Comparison of ENCODE assay signal across 8 cellular contexts in genomic region chr1:150464422-150464826, GRCh38. TPM values are rescaled to one million over a fixed set of nuclear protein-coding genes. Genes with fewer than 3 reads are reported as not detected.
DNase-seq lines count a peak whose midpoint lies in the region; ATAC-seq and TF ChIP-seq lines count a peak whose summit lies in the region.

No MANE protein-coding gene starts in this region.

- DNase-seq in COR-L47 (lab: John Stamatoyannopoulos, UW) (peak; percentile 54), IMR-90 (peak; percentile 63), PC-3 (peak; percentile 79), activated T-cell treated with anti-CD3 and anti-CD28 coated beads for 48 hours (ENCODE audit: low read depth) (peak; percentile 54), fibroblast of gingiva (ENCODE audit: low read depth) (peak; percentile 31), neuronal stem cell (ENCODE audit: low spot score) (peak; percentile 39), suprapubic skin (ENCODE audit: low spot score in 2 of 2) (no peak)

- H2BK120ac ChIP-seq in IMR-90 (ENCODE audit: low read depth, low read length) = no peak overlapping the region
- H2BK120ac ChIP-seq in neuronal stem cell (ENCODE audit: low read depth, low read length) = no peak overlapping the region

- H3K27me3 ChIP-seq in IMR-90 (ENCODE audit: control insufficient read depth, insufficient read depth, low read length) = no peaks in the 10 kb centered on the region
- no peaks in the 10 kb centered on the region for H3K27me3 ChIP-seq in PC-3 (ENCODE audit: low read length)
- no peaks in the 10 kb centered on the region for H3K27me3 ChIP-seq in neuronal stem cell (ENCODE audit: control insufficient read depth in 3 of 3, insufficient read depth in 3 of 3, low read depth in 1 of 3, low read length in 3 of 3)
- no peaks in the 10 kb centered on the region for H3K27me3 ChIP-seq in suprapubic skin

- H3K4me2 ChIP-seq in IMR-90 (ENCODE audit: low read depth, low read length) (no peak overlapping the region), PC-3 (ENCODE audit: low read length) (no peak overlapping the region), neuronal stem cell (ENCODE audit: insufficient read depth, low read length, poor library complexity, severe bottlenecking) (no peak overlapping the region)

- no peak overlapping the region for H3K14ac ChIP-seq in IMR-90 (replicated peaks; ENCODE audit: low read depth, low read length)
- H3K14ac ChIP-seq in neuronal stem cell (ENCODE audit: low read length) = no peak overlapping the region

- TF ChIP-seq RAD21 in IMR-90 (IDR thresholded peaks at IDR 0.05; ENCODE audit: low read length) = peak; percentile 81

- H2AK5ac ChIP-seq in IMR-90 (ENCODE audit: low read depth, low read length) (no peak overlapping the region), neuronal stem cell (ENCODE audit: low read depth, low read length) (no peak overlapping the region)

- H3K18ac ChIP-seq in IMR-90 (ENCODE audit: low read depth, low read length) = no peak overlapping the region
- no peak overlapping the region for H3K18ac ChIP-seq in neuronal stem cell (ENCODE audit: low read length)

- intact Hi-C loops in IMR-90 (cut with micrococcal nuclease) (loop anchor here (1.0 to 2.0 kb wide), 2 partner anchors 68 to 84 kb away; partner anchors contain the start of gene ADAMTSL4), PC-3 (cut with micrococcal nuclease) (loop anchor here (1.0 to 10.0 kb wide), 3 partner anchors 68 to 210 kb away; partner anchors contain the start of genes ADAMTSL4 and CA14)

- no peak for TF ChIP-seq EP300 in suprapubic skin (IDR thresholded peaks at IDR 0.05)

- H3K36me3 ChIP-seq in IMR-90 (ENCODE audit: control insufficient read depth, insufficient read depth, low read length) (peaks cover 18% of the 10 kb centered on the region), PC-3 (ENCODE audit: low read depth, low read length) (peaks cover 14% of the 10 kb centered on the region; the same call in 1 of the 2 replicates), neuronal stem cell (replicated peaks in 1 of 2; ENCODE audit: control insufficient read depth in 2 of 2, insufficient read depth in 2 of 2, low read length in 2 of 2) (peaks cover 12 to 92% of the 10 kb centered on the region in 2 donors), suprapubic skin (peaks cover 53% of the 10 kb centered on the region)

- dilution Hi-C loops in IMR-90 (cut with HindIII; ENCODE audit: low sequenced_read_pairs, unreplicated experiment) = no loop called here

- WGBS in IMR-90 (ENCODE audit: extremely low coverage in 2 of 2, insufficient read length in 1 of 2), 2 experiments = no CpG with 5 or more reads among the region's 4 CpGs
- no CpG with 5 or more reads among the region's 4 CpGs for WGBS in neuronal stem cell (ENCODE audit: extremely low coverage in 2 of 2, insufficient read length in 2 of 2, insufficient replicate concordance in 1 of 2), 2 donors
- WGBS in suprapubic skin = 42% methylated on average over 4 of the region's 4 CpGs

- CTCF ChIA-PET in IMR-90 (lab: Yijun Ruan, JAX) (no interaction called here), PC-3 (lab: Charles Lee) (interaction anchor here (0.6 kb wide), 1 partner anchor 35 kb away, joined by 3 read pairs; no protein-coding TSS in a partner anchor)

- peak; percentile 74 for TF ChIP-seq CTCF in IMR-90 (conservative IDR thresholded peaks at IDR 0.05; ENCODE audit: low read depth, low read length)
- TF ChIP-seq CTCF in PC-3 (conservative IDR thresholded peaks at IDR 0.05; ENCODE audit: low read depth, low read length) = peak; percentile 83
- peak; percentile 45 to 73 for TF ChIP-seq CTCF in suprapubic skin (IDR thresholded peaks at IDR 0.05)

- ATAC-seq in IMR-90 (ENCODE audit: low read depth) (peak; percentile 77), PC-3 (peak; percentile 66), HG03095 (IDR thresholded peaks at IDR 0.05; ENCODE audit: unreplicated experiment) (no peak)

- no peaks in the 10 kb centered on the region for H3K9me1 ChIP-seq in IMR-90 (ENCODE audit: insufficient read depth, low read length)

- no peak overlapping the region for H2BK12ac ChIP-seq in neuronal stem cell (ENCODE audit: low read length)

- H3K4me1 ChIP-seq in IMR-90 (ENCODE audit: control insufficient read depth, insufficient read depth, low read length) (no peaks in the 10 kb centered on the region), PC-3 (ENCODE audit: insufficient read depth, low read length) (no peaks in the 10 kb centered on the region), neuronal stem cell (ENCODE audit: control insufficient read depth in 2 of 2, insufficient read depth in 1 of 2, low read depth in 1 of 2, low read length in 2 of 2) (no peaks in the 10 kb centered on the region), suprapubic skin (no peaks in the 10 kb centered on the region)

- no peaks in the 10 kb centered on the region for H3F3A ChIP-seq in PC-3 (ENCODE audit: low read length, unreplicated experiment)

- H4K8ac ChIP-seq in IMR-90 (ENCODE audit: low read depth in 2 of 2, low read length in 2 of 2) = no peak overlapping the region
- no peak overlapping the region for H4K8ac ChIP-seq in neuronal stem cell (ENCODE audit: low read depth, low read length)

- no peak overlapping the region for H2AFZ ChIP-seq in IMR-90 (replicated peaks; ENCODE audit: low read length, poor library complexity)
- no peak overlapping the region for H2AFZ ChIP-seq in PC-3 (ENCODE audit: low read length)
- no peak overlapping the region for H2AFZ ChIP-seq in neuronal stem cell (ENCODE audit: low read length)

- H3K79me1 ChIP-seq in IMR-90 (ENCODE audit: low read depth in 1 of 2, low read length in 2 of 2) (peaks cover 0 to 8% of the 10 kb centered on the region in 2 experiments; a peak in 3 of 4 replicates), neuronal stem cell (ENCODE audit: low read depth, low read length) (no peaks in the 10 kb centered on the region)

- no peaks in the 10 kb centered on the region; the same call in 1 of the 2 replicates for H4K20me1 ChIP-seq in IMR-90 (ENCODE audit: insufficient read depth, low read length)
- H4K20me1 ChIP-seq in PC-3 (ENCODE audit: low read length) = no peaks in the 10 kb centered on the region

- BruUV-seq in IMR-90 (replicated peaks; lab: Mats Ljungman, UMichigan) = no TSS peak
- BruUV-seq in PC-3 (replicated peaks; lab: Mats Ljungman, UMichigan) = no TSS peak

- H3K23ac ChIP-seq in IMR-90 (ENCODE audit: low read depth, low read length) = no peak overlapping the region
- H3K23ac ChIP-seq in neuronal stem cell (ENCODE audit: low read depth, low read length, poor library complexity) = no peak overlapping the region

- H4K91ac ChIP-seq in IMR-90 (ENCODE audit: insufficient read depth, low read depth, low read length) (no peak overlapping the region), neuronal stem cell (ENCODE audit: low read depth, low read length, poor library complexity) (no peak overlapping the region)

- H3K4ac ChIP-seq in IMR-90 (ENCODE audit: low read depth, low read length) (no peak overlapping the region), neuronal stem cell (ENCODE audit: low read length) (no peak overlapping the region)

- no peak overlapping the region for H2BK20ac ChIP-seq in IMR-90 (ENCODE audit: low read depth, low read length)

- H2BK5ac ChIP-seq in IMR-90 (ENCODE audit: low read depth, low read length, poor library complexity, severe bottlenecking) (no peak overlapping the region), neuronal stem cell (ENCODE audit: low read length) (no peak overlapping the region)

- H3K9ac ChIP-seq in IMR-90 (ENCODE audit: low read depth, low read length) (no peak overlapping the region), PC-3 (ENCODE audit: low read length) (no peak overlapping the region), neuronal stem cell (ENCODE audit: low read depth, low read length, poor library complexity) (no peak overlapping the region)

- H3K27ac ChIP-seq in IMR-90 (ENCODE audit: insufficient read depth, low read length) = no peak overlapping the region
- H3K27ac ChIP-seq in PC-3 (ENCODE audit: low read length) = no peak overlapping the region
- H3K27ac ChIP-seq in neuronal stem cell (replicated peaks; ENCODE audit: low read length) = no peak overlapping the region
- H3K27ac ChIP-seq in suprapubic skin = no peak overlapping the region

- POLR2A ChIA-PET in IMR-90 (lab: Charles Lee; ENCODE audit: unreplicated experiment) (no interaction called here), PC-3 (lab: Charles Lee; ENCODE audit: unreplicated experiment) (no interaction called here)

- no peak overlapping the region for H3K4me3 ChIP-seq in IMR-90 (ENCODE audit: insufficient read depth, low read depth, low read length)
- H3K4me3 ChIP-seq in PC-3 (ENCODE audit: low read length) = no peak overlapping the region
- no peak overlapping the region for H3K4me3 ChIP-seq in neuronal stem cell (ENCODE audit: low read length in 2 of 2)
- H3K4me3 ChIP-seq in suprapubic skin = no peak overlapping the region

- H2AK9ac ChIP-seq in IMR-90 (replicated peaks; ENCODE audit: low read depth, low read length, poor library complexity) = peak overlapping the region; percentile 22

- in situ Hi-C loops in IMR-90 (cut with MboI; ENCODE audit: low sequenced_read_pairs) = no loop called here

- H4K5ac ChIP-seq in IMR-90 (ENCODE audit: low read depth, low read length) = no peak overlapping the region

- H2BK15ac ChIP-seq in IMR-90 (ENCODE audit: low read depth, low read length) (no peak overlapping the region), neuronal stem cell (ENCODE audit: low read length) (no peak overlapping the region)

- TF ChIP-seq POLR2A in IMR-90 (IDR thresholded peaks at IDR 0.05; ENCODE audit: low read depth, low read length) (no peak), suprapubic skin (IDR thresholded peaks at IDR 0.05) (no peak)

- H3K56ac ChIP-seq in IMR-90 (ENCODE audit: extremely low read depth, insufficient read depth, low read length) = no peak overlapping the region

- H3K79me2 ChIP-seq in PC-3 (ENCODE audit: low read length) = no peaks in the 10 kb centered on the region

- H3K9me3 ChIP-seq in IMR-90 (ENCODE audit: control insufficient read depth, insufficient read depth, low read length) = no peaks in the 10 kb centered on the region
- H3K9me3 ChIP-seq in PC-3 (ENCODE audit: low read length) = no peaks in the 10 kb centered on the region
- no peaks in the 10 kb centered on the region for H3K9me3 ChIP-seq in neuronal stem cell (replicated peaks in 1 of 2; ENCODE audit: control insufficient read depth in 2 of 2, insufficient read depth in 1 of 2, low read depth in 1 of 2, low read length in 2 of 2)
- no peaks in the 10 kb centered on the region for H3K9me3 ChIP-seq in suprapubic skin

- H3K9me2 ChIP-seq in PC-3 (replicated peaks; ENCODE audit: low read length) = no peaks in the 10 kb centered on the region

RNA-seq across cellular contexts. Expression of gene TARS2, which starts 22.8 kb away (rescaled TPM):
- total RNA-seq in IMR-90 (2012; rRNA removed) (10.9 and 12.2 TPM in 2 replicates), PC-3 (2014; rRNA removed) (56.2 and 61.6 TPM in 2 replicates), suprapubic skin (10 to 100 TPM; 13.7 to 29.1 (median 20.9) TPM)
- polyA plus RNA-seq in IMR-90 (2012; rRNA removed) = 20.4 and 21.8 TPM in 2 replicates
- 16.2 and 18.1 TPM in 2 replicates for polyA plus RNA-seq in IMR-90 (2012; cell fraction: cytosol; rRNA removed)
- polyA plus RNA-seq in IMR-90 (2012; cell fraction: nucleus; rRNA removed; ENCODE audit: low replicate concordance) = 16.1 and 19.7 TPM in 2 replicates
- polyA plus RNA-seq in neuronal stem cell (2013, experiment 1 of 2) = 19.0 TPM
- polyA plus RNA-seq in neuronal stem cell (2013, experiment 2 of 2) = 18.4 TPM

RNA-seq across cellular contexts. Expression of gene ECM1, which starts 43.5 kb away (rescaled TPM):
- total RNA-seq in IMR-90 (2012; rRNA removed) = 17.2 and 20.1 TPM in 2 replicates
- 230 and 264 TPM in 2 replicates for polyA plus RNA-seq in IMR-90 (2012; rRNA removed)
- 156 and 270 TPM in 2 replicates for polyA plus RNA-seq in IMR-90 (2012; cell fraction: cytosol; rRNA removed)
- polyA plus RNA-seq in IMR-90 (2012; cell fraction: nucleus; rRNA removed; ENCODE audit: low replicate concordance) = 174 and 251 TPM in 2 replicates
- total RNA-seq in PC-3 (2014; rRNA removed) = 2.3 and 3.7 TPM in 2 replicates
- 0.91 TPM for polyA plus RNA-seq in neuronal stem cell (2013, experiment 1 of 2)
- 0.91 TPM for polyA plus RNA-seq in neuronal stem cell (2013, experiment 2 of 2)
- total RNA-seq in suprapubic skin = 10 to 100 TPM; 20.8 to 60.7 (median 44.1) TPM

RNA-seq across cellular contexts. Expression of gene FALEC, which starts 51.1 kb away (rescaled TPM):
- total RNA-seq in IMR-90 (2012; rRNA removed) (not detected in 2 replicates), PC-3 (2014; rRNA removed) (0.73 TPM in 1 of 2 replicates, not detected in the other), suprapubic skin (not detected)
- polyA plus RNA-seq in IMR-90 (2012; rRNA removed) = 0.26 TPM in 1 of 2 replicates, not detected in the other
- 0.12 TPM in 1 of 2 replicates, not detected in the other for polyA plus RNA-seq in IMR-90 (2012; cell fraction: cytosol; rRNA removed)
- not detected in 2 replicates for polyA plus RNA-seq in IMR-90 (2012; cell fraction: nucleus; rRNA removed; ENCODE audit: low replicate concordance)
- 0.67 TPM for polyA plus RNA-seq in neuronal stem cell (2013, experiment 1 of 2)
- polyA plus RNA-seq in neuronal stem cell (2013, experiment 2 of 2) = 1.1 TPM

Comparison
In these comparisons a context has a peak if more than half of its experiments do, and no peak if none do; other contexts are left out.
1. DNase-seq: peak in COR-L47 (single experiment), IMR-90 (single experiment), PC-3 (single experiment), activated T-cell treated with anti-CD3 and anti-CD28 coated beads for 48 hours (single experiment), fibroblast of gingiva (single experiment) and neuronal stem cell (single experiment); none in suprapubic skin (0 of 2).
2. Peak in every context shown above with its lines, with median percentiles within 50 percentile points of each other: CTCF ChIP-seq.